Comparison of ENCODE assay signal across 22 cellular contexts in the genomic region with DNA sequence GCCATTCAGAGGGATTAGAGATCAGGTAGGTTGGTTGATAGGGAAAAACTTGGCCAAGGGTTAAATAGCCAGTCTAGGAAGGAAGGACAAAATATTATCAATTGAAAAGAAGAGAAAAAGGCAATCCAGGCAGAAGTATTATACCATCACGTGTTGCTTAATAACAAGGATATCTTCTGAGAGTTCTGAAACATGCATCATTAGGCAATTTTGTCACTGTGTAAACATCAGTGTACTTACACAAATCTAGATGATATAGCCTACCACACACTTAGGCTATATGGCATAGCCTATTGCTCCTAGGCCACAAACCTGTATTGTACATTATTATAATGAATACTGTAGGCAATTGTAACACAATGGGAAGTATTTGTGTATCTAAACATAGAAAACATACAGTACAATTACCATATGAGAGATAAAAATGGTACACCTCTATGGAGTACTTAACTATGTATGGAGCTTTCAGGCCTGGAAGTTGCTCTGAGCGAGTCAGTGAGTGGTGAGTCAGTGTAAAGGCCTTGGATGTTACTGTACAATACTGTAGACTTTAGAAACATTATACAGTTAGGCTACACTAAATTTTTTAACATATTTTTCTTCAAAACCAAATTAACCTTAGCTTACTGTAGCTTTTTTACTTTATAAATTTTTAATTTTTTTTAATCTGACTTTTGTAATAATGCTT. TPM values are rescaled to one million over a fixed set of nuclear protein-coding genes. Genes with fewer than 3 reads are reported as not detected.
DNase-seq lines count a peak whose midpoint lies in the region; ATAC-seq and TF ChIP-seq lines count a peak whose summit lies in the region.
"Had no signal": no experiment of that assay in that cellular context is flagged by ENCODE, and none has a peak within 500 bp of the region (broad histone marks: within the 10 kb centered on the region; RNA-seq: fewer than 3 reads in every experiment).

No MANE protein-coding gene starts in this region.

- peaks cover 7% of the 10 kb centered on the region for H3K4me1 Mint-ChIP-seq in activated CD8-positive, alpha-beta memory T cell treated with anti-CD3 and anti-CD28 coated beads, Interleukin-2, amount 10 ng/mL, durations not matched to agents 7 days and 5 days
- H3K4me1 Mint-ChIP-seq: memory B cell; stimulated activated naive B cell treated with anti-CD40 and anti-IgM and Interleukin-4, amounts not matched to agents 10 μg/mL and 1 μg/mL and 100 μg/mL, for 72 hours had no signal

- H2AFZ ChIP-seq in hepatocyte, result no peak overlapping the region

- H3K4me3 ChIP-seq in AG09309 (ENCODE audit: control insufficient read depth, low read depth, low read length), result no peak overlapping the region
- no peak overlapping the region for H3K4me3 ChIP-seq in brain microvascular endothelial cell (ENCODE audit: low read depth, low read length)
- no peak overlapping the region for H3K4me3 ChIP-seq in hepatocyte
- H3K4me3 ChIP-seq: adrenal gland, prostate gland, SK-N-MC had no signal

- no peak overlapping the region for H3K27ac Mint-ChIP-seq in activated CD8-positive, alpha-beta memory T cell treated with anti-CD3 and anti-CD28 coated beads, Interleukin-2, amount 10 ng/mL, durations not matched to agents 7 days and 5 days
- H3K27ac Mint-ChIP-seq: activated T-helper 2 cell treated with anti-CD3 and anti-CD28 coated beads, Interferon-gamma antibody, Interleukin-2, Interleukin-4, amounts not matched to agents 10 μg/mL and 5 μg/mL and 100 μg/mL, durations not matched to agents 14 hours and 24 hours and 36 hours; memory B cell; natural killer cell treated with Interleukin-12 subunit alpha and Interleukin-12 subunit beta and Interleukin-15 and Interleukin-18, amount 100 ng/mL, for 72 hours; stimulated activated naive B cell treated with anti-CD40 and anti-IgM and Interleukin-4, amounts not matched to agents 10 μg/mL and 1 μg/mL and 100 μg/mL, for 72 hours had no signal

- CTCF ChIA-PET in activated CD8-positive, alpha-beta memory T cell treated with anti-CD3 and anti-CD28 coated beads, Interleukin-2, amount 10 ng/mL, durations not matched to agents 7 days and 5 days (lab: Charles Lee), result interaction anchor here (1.5 kb wide), 1 partner anchor 92 kb away, joined by 3 read pairs; a partner anchor contains a TSS

- DNase-seq in AG09309 (ENCODE audit: low read depth) (peak; percentile 10), LHCN-M2 (ENCODE audit: low read depth) (peak; percentile 26), brain microvascular endothelial cell (peak; percentile 63), hepatocyte (ENCODE audit: low spot score) (no peak), NCI-H1417 treated with DMSO at 0.1 percent for 48 hours (lab: John Stamatoyannopoulos, UW) (no peak), DMS53 (lab: John Stamatoyannopoulos, UW) (no peak)
- DNase-seq in activated CD8-positive, alpha-beta memory T cell treated with anti-CD3 and anti-CD28 coated beads, Interleukin-2, amount 10 ng/mL, durations not matched to agents 7 days and 5 days, result no peak
- DNase-seq: activated CD4-positive, CD25-positive, alpha-beta regulatory T cell treated with anti-CD3 and anti-CD28 coated beads, Interleukin-2, amount 50 U/mL, for 72 hours; adrenal gland; CD8-positive, alpha-beta memory T cell; NCI-H1092 treated with DMSO at 0.1 percent for 48 hours; stimulated activated CD4-positive, alpha-beta T cell treated with anti-CD3 and anti-CD28 coated beads, Interleukin-12 subunit alpha, Interleukin-12 subunit beta, amount 100 ng/mL, for 4 hours; stimulated activated naive B cell treated with anti-CD40 and anti-IgM and Interleukin-4, amounts not matched to agents 10 μg/mL and 1 μg/mL and 100 μg/mL, for 72 hours; T-helper 9 cell had no signal

- no peaks in the 10 kb centered on the region for H3K27me3 ChIP-seq in brain microvascular endothelial cell (replicated peaks)
- no peaks in the 10 kb centered on the region for H3K27me3 ChIP-seq in hepatocyte
- H3K27me3 ChIP-seq: adrenal gland had no signal

- ATAC-seq in activated CD8-positive, alpha-beta memory T cell treated with anti-CD3 and anti-CD28 coated beads, Interleukin-2, amount 10 ng/mL, durations not matched to agents 7 days and 5 days, result no peak
- no peak for ATAC-seq in HG02571 (IDR thresholded peaks at IDR 0.05; ENCODE audit: unreplicated experiment)
- ATAC-seq: stimulated activated naive B cell treated with anti-CD40 and anti-IgM and Interleukin-4, amounts not matched to agents 10 μg/mL and 1 μg/mL and 100 μg/mL, for 72 hours had no signal

- in situ Hi-C loops in brain microvascular endothelial cell (cut with HindIII; ENCODE audit: low pct_ligation_motif_present, low sequenced_read_pairs), result no loop called here

- peak overlapping the region; percentile 32 for H3K27ac ChIP-seq in brain microvascular endothelial cell
- peak overlapping the region; percentile 11 for H3K27ac ChIP-seq in hepatocyte
- H3K27ac ChIP-seq: adrenal gland, prostate gland, SK-N-MC had no signal

- no peak overlapping the region for H3K4me2 ChIP-seq in hepatocyte

- no peaks in the 10 kb centered on the region for H3K9me3 ChIP-seq in hepatocyte (ENCODE audit: low read depth)
- H3K9me3 ChIP-seq: prostate gland had no signal

- WGBS in hepatocyte (ENCODE audit: low lambda C conversion rate, missing lambda C conversion rate), result 90% methylated on average over 2 of the region's 2 CpGs

- H3K36me3 Mint-ChIP-seq in activated CD8-positive, alpha-beta memory T cell treated with anti-CD3 and anti-CD28 coated beads, Interleukin-2, amount 10 ng/mL, durations not matched to agents 7 days and 5 days, result no peaks in the 10 kb centered on the region
- H3K36me3 Mint-ChIP-seq: memory B cell had no signal

- H3K4me3 Mint-ChIP-seq in activated CD8-positive, alpha-beta memory T cell treated with anti-CD3 and anti-CD28 coated beads, Interleukin-2, amount 10 ng/mL, durations not matched to agents 7 days and 5 days, result no peak overlapping the region
- H3K4me3 Mint-ChIP-seq: CD8-positive, alpha-beta memory T cell; memory B cell; natural killer cell treated with Interleukin-12 subunit alpha and Interleukin-12 subunit beta and Interleukin-15 and Interleukin-18, amount 100 ng/mL, for 72 hours; stimulated activated naive B cell treated with anti-CD40 and anti-IgM and Interleukin-4, amounts not matched to agents 10 μg/mL and 1 μg/mL and 100 μg/mL, for 72 hours had no signal

- TF ChIP-seq CTCF in AG09309 (IDR thresholded peaks at IDR 0.05; ENCODE audit: control insufficient read depth, insufficient read depth, low read depth, low read length, missing control alignments), result no peak
- TF ChIP-seq CTCF in brain microvascular endothelial cell (IDR thresholded peaks at IDR 0.05; ENCODE audit: low read depth, low read length, missing control alignments), result no peak
- no peak for TF ChIP-seq CTCF in hepatocyte (IDR thresholded peaks at IDR 0.05; ENCODE audit: poor library complexity)

- H3K9me2 ChIP-seq in hepatocyte (replicated peaks; ENCODE audit: insufficient read depth), result no peaks in the 10 kb centered on the region

- H3K9me3 Mint-ChIP-seq in activated CD8-positive, alpha-beta memory T cell treated with anti-CD3 and anti-CD28 coated beads, Interleukin-2, amount 10 ng/mL, durations not matched to agents 7 days and 5 days (ENCODE audit: low read depth), result no peaks in the 10 kb centered on the region

- H3K36me3 ChIP-seq in brain microvascular endothelial cell (replicated peaks) (no peaks in the 10 kb centered on the region), hepatocyte (replicated peaks; ENCODE audit: insufficient read depth, low read depth) (no peaks in the 10 kb centered on the region)
- H3K36me3 ChIP-seq: adrenal gland, prostate gland had no signal

- H3K4me1 ChIP-seq in hepatocyte (ENCODE audit: insufficient read depth), result peaks cover 4% of the 10 kb centered on the region
- H3K4me1 ChIP-seq: adrenal gland, prostate gland had no signal

- H3K27me3 Mint-ChIP-seq in activated CD8-positive, alpha-beta memory T cell treated with anti-CD3 and anti-CD28 coated beads, Interleukin-2, amount 10 ng/mL, durations not matched to agents 7 days and 5 days, result peaks cover 13% of the 10 kb centered on the region

- no peaks in the 10 kb centered on the region for H3K79me2 ChIP-seq in hepatocyte

- no peaks in the 10 kb centered on the region for H4K20me1 ChIP-seq in hepatocyte (ENCODE audit: insufficient read depth, poor library complexity, severe bottlenecking)

RNA-seq across cellular contexts. Expression of a gene that starts 2.7 kb away (rescaled TPM):
- total RNA-seq in LHCN-M2 (2014; rRNA removed) (not detected in 2 replicates), hepatocyte (not detected in 2 replicates)
- not detected for polyA plus RNA-seq in LHCN-M2 (2012)
- polyA plus RNA-seq in hepatocyte, result not detected in 2 replicates
- not detected for total RNA-seq in activated CD8-positive, alpha-beta memory T cell treated with anti-CD3 and anti-CD28 coated beads, Interleukin-2, amount 10 ng/mL, durations not matched to agents 7 days and 5 days
- total RNA-seq: activated T-helper 2 cell treated with anti-CD3 and anti-CD28 coated beads, Interferon-gamma antibody, Interleukin-2, Interleukin-4, amounts not matched to agents 10 μg/mL and 5 μg/mL and 100 μg/mL, durations not matched to agents 14 hours and 24 hours and 36 hours; adrenal gland; CD8-positive, alpha-beta memory T cell; chondrocyte; natural killer cell treated with Interleukin-12 subunit alpha and Interleukin-12 subunit beta and Interleukin-15 and Interleukin-18, amount 100 ng/mL, for 72 hours; OCI-LY7 had no signal
- polyA plus RNA-seq: adrenal gland; CD8-positive, alpha-beta memory T cell had no signal

RNA-seq across cellular contexts. Expression of a gene that starts 24.8 kb away (rescaled TPM):
- total RNA-seq in LHCN-M2 (2014; rRNA removed) (not detected in 2 replicates), hepatocyte (9.0 and 12.0 TPM in 2 replicates)
- not detected for polyA plus RNA-seq in LHCN-M2 (2012)
- 17.3 and 28.9 TPM in 2 replicates for polyA plus RNA-seq in hepatocyte
- not detected for total RNA-seq in activated CD8-positive, alpha-beta memory T cell treated with anti-CD3 and anti-CD28 coated beads, Interleukin-2, amount 10 ng/mL, durations not matched to agents 7 days and 5 days
- total RNA-seq: activated T-helper 2 cell treated with anti-CD3 and anti-CD28 coated beads, Interferon-gamma antibody, Interleukin-2, Interleukin-4, amounts not matched to agents 10 μg/mL and 5 μg/mL and 100 μg/mL, durations not matched to agents 14 hours and 24 hours and 36 hours; adrenal gland; CD8-positive, alpha-beta memory T cell; chondrocyte; natural killer cell treated with Interleukin-12 subunit alpha and Interleukin-12 subunit beta and Interleukin-15 and Interleukin-18, amount 100 ng/mL, for 72 hours; OCI-LY7; prostate gland had no signal
- polyA plus RNA-seq: CD8-positive, alpha-beta memory T cell had no signal

Comparison
In these comparisons a context has a peak if more than half of its experiments do, and no peak if none do; other contexts are left out.
1. DNase-seq: peak in AG09309 (single experiment), LHCN-M2 (single experiment) and brain microvascular endothelial cell (single experiment); none in hepatocyte (single experiment), NCI-H1417 treated with DMSO at 0.1 percent for 48 hours (single experiment), activated CD8-positive, alpha-beta memory T cell treated with anti-CD3 and anti-CD28 coated beads, Interleukin-2, amount 10 ng/mL, durations not matched to agents 7 days and 5 days (single experiment) and DMS53 (single experiment).